Comparison of ENCODE assay signal across 13 cellular contexts in the genomic region with DNA sequence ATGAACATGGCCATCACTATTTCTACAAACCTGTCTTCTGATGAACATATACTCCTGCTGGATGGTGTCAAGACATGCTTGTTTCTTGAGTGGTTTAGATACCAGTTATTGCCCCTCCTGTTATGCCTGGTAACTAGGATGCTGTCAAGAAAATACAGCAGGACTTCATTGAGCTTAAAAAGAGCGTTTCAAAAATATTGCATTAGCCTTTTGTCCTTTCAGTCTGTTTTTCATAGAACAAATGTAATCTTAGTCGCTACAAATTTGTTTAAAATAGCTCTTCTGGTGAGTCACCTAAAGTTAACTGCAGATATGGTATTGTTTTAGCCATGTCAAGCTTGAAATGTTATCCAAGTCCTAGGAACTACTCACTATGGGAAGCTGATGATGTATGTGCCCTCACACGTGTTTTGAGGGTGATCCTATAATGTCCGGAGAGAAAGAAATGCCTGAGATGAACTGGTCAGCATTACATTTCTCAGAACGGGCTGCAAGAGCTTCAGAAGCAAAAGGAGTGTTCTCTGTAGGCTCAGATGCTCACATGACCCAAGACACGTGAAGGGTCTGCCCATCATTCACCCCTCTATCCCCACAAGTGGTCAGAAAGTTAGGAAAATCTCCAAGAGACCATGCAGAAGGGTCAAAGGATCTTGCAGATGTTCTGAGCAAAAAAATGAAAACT. TPM values are rescaled to one million over a fixed set of nuclear protein-coding genes. Genes with fewer than 3 reads are reported as not detected.
DNase-seq lines count a peak whose midpoint lies in the region; ATAC-seq, FAIRE-seq and TF ChIP-seq lines count a peak whose summit lies in the region.
"Had no signal": no experiment of that assay in that cellular context is flagged by ENCODE, and none has a peak within 500 bp of the region (broad histone marks: within the 10 kb centered on the region; RNA-seq: fewer than 3 reads in every experiment).

No MANE protein-coding gene starts in this region.

- no peaks in the 10 kb centered on the region for H3K9me3 Mint-ChIP-seq in activated naive CD4-positive, alpha-beta T cell treated with anti-CD3 and anti-CD28 coated beads, Interleukin-2, amount 50 U/mL, for 72 hours
- H3K9me3 Mint-ChIP-seq in activated T-helper 1 cell treated with anti-CD3 and anti-CD28 coated beads, Interleukin-12 subunit alpha, Interleukin-12 subunit beta, Interleukin-2, Interleukin-4 antibody, amounts not matched to agents 30 ng/mL and 10 ng/mL and 1 ng/mL, durations not matched to agents 14 hours and 24 hours and 36 hours, result no peaks in the 10 kb centered on the region

- H2BK20ac ChIP-seq in IMR-90 (ENCODE audit: low read depth, low read length), result peak overlapping the region; percentile 97

- H3K27me3 Mint-ChIP-seq in activated T-helper 1 cell treated with anti-CD3 and anti-CD28 coated beads, Interleukin-12 subunit alpha, Interleukin-12 subunit beta, Interleukin-2, Interleukin-4 antibody, amounts not matched to agents 30 ng/mL and 10 ng/mL and 1 ng/mL, durations not matched to agents 14 hours and 24 hours and 36 hours (ENCODE audit: insufficient read depth), result peaks cover 19% of the 10 kb centered on the region

- intact Hi-C loops in IMR-90 (cut with micrococcal nuclease) (loop anchor here (5.0 to 10.0 kb wide), 2 partner anchors 42 to 199 kb away; no protein-coding TSS in a partner anchor), breast epithelium (cut with DNase I; ENCODE audit: low total_unique reads) (no loop called here), HepG2 (cut with micrococcal nuclease; ENCODE audit: unreplicated experiment) (loop anchor here (1.0 to 2.0 kb wide), 2 partner anchors 25 to 41 kb away; no protein-coding TSS in a partner anchor)
- intact Hi-C loops in activated T-helper 1 cell treated with anti-CD3 and anti-CD28 coated beads, Interleukin-12 subunit alpha, Interleukin-12 subunit beta, Interleukin-2, Interleukin-4 antibody, amounts not matched to agents 30 ng/mL and 10 ng/mL and 1 ng/mL, durations not matched to agents 14 hours and 24 hours and 36 hours (cut with micrococcal nuclease), result no loop called here

- H4K91ac ChIP-seq in IMR-90 (ENCODE audit: insufficient read depth, low read depth, low read length), result peak overlapping the region; percentile 82

- no peak for FAIRE-seq in HepG2 (lab: Jason Lieb, UNC)

- TF ChIP-seq POLR2A in IMR-90 (IDR thresholded peaks at IDR 0.05; ENCODE audit: low read depth, low read length) (0 out of 2 replicates have a peak, but pooled peaks have one; percentile 32), breast epithelium (IDR thresholded peaks at IDR 0.05) (no peak), HepG2 (IDR thresholded peaks at IDR 0.05; ENCODE audit: insufficient read depth in 1 of 2, low read depth in 2 of 2, low read length in 2 of 2) (no peak), suprapubic skin (IDR thresholded peaks at IDR 0.05) (no peak)

- in situ Hi-C loops in IMR-90 (cut with MboI; ENCODE audit: low sequenced_read_pairs), result no loop called here
- in situ Hi-C loops in HepG2 (cut with HindIII; ENCODE audit: extremely low pct_ligation_motif_present, low pct_unique_long_range_greater_than_20kb), result loop anchor here (10.0 kb wide), 2 partner anchors 471 to 561 kb away; no protein-coding TSS in a partner anchor

- no peak for TF ChIP-seq CTCF in IMR-90 (conservative IDR thresholded peaks at IDR 0.05; ENCODE audit: low read depth, low read length)
- TF ChIP-seq CTCF in breast epithelium (IDR thresholded peaks at IDR 0.05), result no peak
- TF ChIP-seq CTCF in HepG2 (CRISPR knock-in tag; IDR thresholded peaks at IDR 0.05), result no peak
- TF ChIP-seq CTCF in suprapubic skin (IDR thresholded peaks at IDR 0.05), result no peak

- BruUV-seq in IMR-90 (replicated peaks; lab: Mats Ljungman, UMichigan) (no TSS peak), HepG2 (replicated peaks; lab: Mats Ljungman, UMichigan) (no TSS peak)

- peak overlapping the region; percentile 35; the same call in 1 of the 2 replicates for H3K9ac ChIP-seq in IMR-90 (ENCODE audit: low read depth, low read length)
- peak overlapping the region; percentile 57 for H3K9ac ChIP-seq in HepG2 (ENCODE audit: insufficient read depth, low read depth, low read length)
- H3K9ac ChIP-seq: KMS-11 had no signal

- H2BK120ac ChIP-seq in IMR-90 (ENCODE audit: low read depth, low read length), result peak overlapping the region; percentile 95

- POLR2A ChIA-PET in IMR-90 (lab: Charles Lee; ENCODE audit: unreplicated experiment) (interaction anchor here (0.7 to 0.9 kb wide), 2 partner anchors 15 to 18 kb away, joined by 3 read pairs; no protein-coding TSS in a partner anchor), HepG2 (lab: Yijun Ruan, JAX) (interaction anchor here (0.6 to 6.7 kb wide), 20 partner anchors 9 to 815 kb away, joined by 3 to 118 read pairs (median 6); partner anchors contain the start of genes ADM, CTR9 and WEE1)

- H3K4ac ChIP-seq in IMR-90 (ENCODE audit: low read depth, low read length), result peak overlapping the region; percentile 84

- H3K4me3 ChIP-seq in IMR-90 (ENCODE audit: insufficient read depth, low read depth, low read length), result no peak overlapping the region
- no peak overlapping the region for H3K4me3 ChIP-seq in breast epithelium
- peak overlapping the region in 1 of 3 experiments; percentile 20; a peak in 1 of 6 replicates for H3K4me3 ChIP-seq in HepG2 (replicated peaks in 1 of 3; ENCODE audit: insufficient read depth in 1 of 3, low read depth in 2 of 3, low read length in 3 of 3)
- no peak overlapping the region for H3K4me3 ChIP-seq in suprapubic skin
- H3K4me3 ChIP-seq: psoas muscle had no signal

- H3K36me3 ChIP-seq in IMR-90 (ENCODE audit: control insufficient read depth, insufficient read depth, low read length), result no peaks in the 10 kb centered on the region
- no peaks in the 10 kb centered on the region for H3K36me3 ChIP-seq in breast epithelium
- no peaks in the 10 kb centered on the region for H3K36me3 ChIP-seq in HepG2 (replicated peaks in 1 of 2; ENCODE audit: control insufficient read depth in 1 of 2, insufficient read depth in 2 of 2, low read length in 2 of 2)
- H3K36me3 ChIP-seq in suprapubic skin, result no peaks in the 10 kb centered on the region

- CTCF ChIA-PET in IMR-90 (lab: Yijun Ruan, JAX), result interaction anchor here (0.7 to 2.2 kb wide), 4 partner anchors 25 to 80 kb away, joined by 3 to 13 read pairs (median 3); no protein-coding TSS in a partner anchor
- CTCF ChIA-PET in HepG2 (lab: Yijun Ruan, JAX; ENCODE audit: low intra/inter-chr PET ratio, low total read pairs), result interaction anchor here (1.8 kb wide), 1 partner anchor 41 kb away, joined by 6 read pairs; no protein-coding TSS in a partner anchor

- peak overlapping the region; percentile 84 for H4K5ac ChIP-seq in IMR-90 (ENCODE audit: low read depth, low read length)

- ATAC-seq in IMR-90 (ENCODE audit: low read depth) (peak; percentile 64), HepG2 (no peak), GM19351 (IDR thresholded peaks at IDR 0.05; ENCODE audit: unreplicated experiment) (no peak)
- no peak for ATAC-seq in activated naive CD4-positive, alpha-beta T cell treated with anti-CD3 and anti-CD28 coated beads, Interleukin-2, amount 50 U/mL, for 72 hours

- H2BK5ac ChIP-seq in IMR-90 (ENCODE audit: low read depth, low read length, poor library complexity, severe bottlenecking), result peak overlapping the region; percentile 98

- H2AFZ ChIP-seq in IMR-90 (replicated peaks; ENCODE audit: low read length, poor library complexity) (no peak overlapping the region), HepG2 (ENCODE audit: low read length) (no peak overlapping the region)

- H3K4me2 ChIP-seq in IMR-90 (ENCODE audit: low read depth, low read length), result peak overlapping the region; percentile 85
- peak overlapping the region; percentile 60 for H3K4me2 ChIP-seq in HepG2 (ENCODE audit: low read depth, low read length)
- H3K4me2 ChIP-seq: KMS-11 had no signal

- H3K4me1 ChIP-seq in IMR-90 (ENCODE audit: control insufficient read depth, insufficient read depth, low read length), result peaks cover 52% of the 10 kb centered on the region
- no peaks in the 10 kb centered on the region for H3K4me1 ChIP-seq in breast epithelium
- H3K4me1 ChIP-seq in HepG2 (ENCODE audit: insufficient read depth, low read length), result peaks cover 74% of the 10 kb centered on the region
- peaks cover 51% of the 10 kb centered on the region for H3K4me1 ChIP-seq in suprapubic skin

- H3K9me3 ChIP-seq in IMR-90 (ENCODE audit: control insufficient read depth, insufficient read depth, low read length) (no peaks in the 10 kb centered on the region), breast epithelium (no peaks in the 10 kb centered on the region), HepG2 (ENCODE audit: low read length) (no peaks in the 10 kb centered on the region), suprapubic skin (no peaks in the 10 kb centered on the region)
- H3K9me3 ChIP-seq: psoas muscle had no signal

- H3K14ac ChIP-seq in IMR-90 (replicated peaks; ENCODE audit: low read depth, low read length), result peak overlapping the region; percentile 80

- H3K23ac ChIP-seq in IMR-90 (ENCODE audit: low read depth, low read length), result peak overlapping the region; percentile 88

- H3K27ac Mint-ChIP-seq in activated naive CD4-positive, alpha-beta T cell treated with anti-CD3 and anti-CD28 coated beads, Interleukin-2, amount 50 U/mL, for 72 hours, result no peak overlapping the region
- H3K27ac Mint-ChIP-seq in activated T-helper 1 cell treated with anti-CD3 and anti-CD28 coated beads, Interleukin-12 subunit alpha, Interleukin-12 subunit beta, Interleukin-2, Interleukin-4 antibody, amounts not matched to agents 30 ng/mL and 10 ng/mL and 1 ng/mL, durations not matched to agents 14 hours and 24 hours and 36 hours, result no peak overlapping the region

- H3K4me3 Mint-ChIP-seq in activated T-helper 1 cell treated with anti-CD3 and anti-CD28 coated beads, Interleukin-12 subunit alpha, Interleukin-12 subunit beta, Interleukin-2, Interleukin-4 antibody, amounts not matched to agents 30 ng/mL and 10 ng/mL and 1 ng/mL, durations not matched to agents 14 hours and 24 hours and 36 hours, result no peak overlapping the region

- H3K79me1 ChIP-seq in IMR-90 (ENCODE audit: low read depth in 1 of 2, low read length in 2 of 2), result peaks cover 0 to 14% of the 10 kb centered on the region in 2 experiments; a peak in 2 of 4 replicates

- H3K36me3 Mint-ChIP-seq in activated naive CD4-positive, alpha-beta T cell treated with anti-CD3 and anti-CD28 coated beads, Interleukin-2, amount 50 U/mL, for 72 hours, result no peaks in the 10 kb centered on the region
- no peaks in the 10 kb centered on the region for H3K36me3 Mint-ChIP-seq in activated T-helper 1 cell treated with anti-CD3 and anti-CD28 coated beads, Interleukin-12 subunit alpha, Interleukin-12 subunit beta, Interleukin-2, Interleukin-4 antibody, amounts not matched to agents 30 ng/mL and 10 ng/mL and 1 ng/mL, durations not matched to agents 14 hours and 24 hours and 36 hours (ENCODE audit: low read depth)

- dilution Hi-C loops in IMR-90 (cut with HindIII; ENCODE audit: low sequenced_read_pairs, unreplicated experiment), result no loop called here

- peak overlapping the region; percentile 26 to 82 for H4K8ac ChIP-seq in IMR-90 (ENCODE audit: low read depth in 2 of 2, low read length in 2 of 2)

- DNase-seq in IMR-90 (peak; percentile 99), breast epithelium (ENCODE audit: low spot score in 2 of 2) (no peak), HepG2 (ENCODE audit: low spot score) (no peak), suprapubic skin (ENCODE audit: low spot score in 2 of 2) (no peak), 8988T (no peak)
- DNase-seq in activated naive CD4-positive, alpha-beta T cell treated with anti-CD3 and anti-CD28 coated beads, Interleukin-2, amount 50 U/mL, for 72 hours (ENCODE audit: low spot score in 2 of 2), result no peak
- no peak for DNase-seq in activated T-helper 1 cell treated with anti-CD3 and anti-CD28 coated beads, Interleukin-12 subunit alpha, Interleukin-12 subunit beta, Interleukin-2, Interleukin-4 antibody, amounts not matched to agents 30 ng/mL and 10 ng/mL and 1 ng/mL, durations not matched to agents 14 hours and 24 hours and 36 hours (ENCODE audit: low spot score)
- DNase-seq: activated CD4-positive, alpha-beta T cell treated with anti-CD3 and anti-CD28 coated beads for 4 hours; activated naive CD4-positive, alpha-beta T cell treated with anti-CD3 and anti-CD28 coated beads, Interleukin-2, amount 50 U/mL, for 16 hours had no signal

- TF ChIP-seq RAD21 in IMR-90 (IDR thresholded peaks at IDR 0.05; ENCODE audit: low read length) (no peak), HepG2 (CRISPR knock-in tag; IDR thresholded peaks at IDR 0.05) (no peak)

- H2BK15ac ChIP-seq in IMR-90 (ENCODE audit: low read depth, low read length), result peak overlapping the region; percentile 97

- peak overlapping the region; percentile 63 for H2AK9ac ChIP-seq in IMR-90 (replicated peaks; ENCODE audit: low read depth, low read length, poor library complexity)

- peak overlapping the region; percentile 96 for H3K18ac ChIP-seq in IMR-90 (ENCODE audit: low read depth, low read length)

- H3K27me3 ChIP-seq in IMR-90 (ENCODE audit: control insufficient read depth, insufficient read depth, low read length) (no peaks in the 10 kb centered on the region), breast epithelium (no peaks in the 10 kb centered on the region), HepG2 (ENCODE audit: control insufficient read depth in 1 of 2, insufficient read depth in 2 of 2, low read length in 2 of 2) (no peaks in the 10 kb centered on the region), suprapubic skin (no peaks in the 10 kb centered on the region)

- no peaks in the 10 kb centered on the region for H4K20me1 ChIP-seq in IMR-90 (ENCODE audit: insufficient read depth, low read length)
- no peaks in the 10 kb centered on the region for H4K20me1 ChIP-seq in HepG2 (ENCODE audit: insufficient read depth, low read length)

- H3K56ac ChIP-seq in IMR-90 (ENCODE audit: extremely low read depth, insufficient read depth, low read length), result peak overlapping the region; percentile 79

- 0% methylated on average over 1 of the region's 6 CpGs; no CpG with 5 or more reads in 1 of the 2 experiments for WGBS in IMR-90 (ENCODE audit: extremely low coverage in 2 of 2, insufficient read length in 1 of 2), 2 experiments
- 77% methylated on average over 6 of the region's 6 CpGs for WGBS in HepG2 (ENCODE audit: low lambda C conversion rate)
- WGBS in suprapubic skin, result 46% methylated on average over 6 of the region's 6 CpGs

- H3K27ac ChIP-seq in IMR-90 (ENCODE audit: insufficient read depth, low read length) (peak overlapping the region; percentile 91), breast epithelium (peak overlapping the region; percentile 46 to 68), HepG2 (ENCODE audit: extremely low read length, insufficient read depth, low read length) (peak overlapping the region; percentile 90), suprapubic skin (peak overlapping the region; percentile 64)
- H3K27ac ChIP-seq: epithelial cell of prostate, KMS-11, psoas muscle had no signal

- TF ChIP-seq EP300 in HepG2 (IDR thresholded peaks at IDR 0.05; ENCODE audit: low read depth in 2 of 2, low read length in 2 of 2) (no peak), HepG2 (CRISPR knock-in tag; IDR thresholded peaks at IDR 0.05; ENCODE audit: borderline replicate concordance) (no peak), suprapubic skin (IDR thresholded peaks at IDR 0.05) (no peak)

- peak overlapping the region; percentile 94 for H2AK5ac ChIP-seq in IMR-90 (ENCODE audit: low read depth, low read length)

- H3K4me1 Mint-ChIP-seq in activated T-helper 1 cell treated with anti-CD3 and anti-CD28 coated beads, Interleukin-12 subunit alpha, Interleukin-12 subunit beta, Interleukin-2, Interleukin-4 antibody, amounts not matched to agents 30 ng/mL and 10 ng/mL and 1 ng/mL, durations not matched to agents 14 hours and 24 hours and 36 hours (ENCODE audit: low read depth), result peaks cover 16% of the 10 kb centered on the region

- H3K9me1 ChIP-seq in IMR-90 (ENCODE audit: insufficient read depth, low read length), result peaks cover 32% of the 10 kb centered on the region

- no peaks in the 10 kb centered on the region for H3K79me2 ChIP-seq in HepG2 (ENCODE audit: insufficient read depth, low read length)

RNA-seq across cellular contexts. Expression of gene ADM, which starts 20.7 kb away (rescaled TPM):
- total RNA-seq in IMR-90 (2012; rRNA removed) (328 and 559 TPM in 2 replicates), breast epithelium (100 to 1,000 TPM in 2 of 3 donors, 10 to 100 TPM in 1; 77.1 to 279 (median 252) TPM), HepG2 (2016; rRNA removed; fragmentation: Illumina TruSeq; extraction: Trizol) (4.3 and 10.7 TPM in 2 replicates), suprapubic skin (100 to 1,000 TPM in 1 of 4 donors, 10 to 100 TPM in 3; 48.7 to 140 (median 69.0) TPM)
- polyA plus RNA-seq in IMR-90 (2012; rRNA removed) (268 and 357 TPM in 2 replicates), HepG2 (2011; rRNA removed) (26.1 and 35.5 TPM in 2 replicates)
- polyA plus RNA-seq in IMR-90 (2012; cell fraction: cytosol; rRNA removed), result 627 and 1,317 TPM in 2 replicates
- 480 and 671 TPM in 2 replicates for polyA plus RNA-seq in IMR-90 (2012; cell fraction: nucleus; rRNA removed; ENCODE audit: low replicate concordance)
- 3.1 and 3.7 TPM in 2 replicates for total RNA-seq in HepG2 (2016; cell fraction: cytosol; rRNA removed; fragmentation: Illumina TruSeq; extraction: Trizol; ENCODE audit: low read depth)
- 3.1 and 10.5 TPM in 2 replicates for total RNA-seq in HepG2 (2016; cell fraction: insoluble cytoplasmic fraction; rRNA removed; fragmentation: Illumina TruSeq; extraction: Trizol)
- 4.4 and 5.7 TPM in 2 replicates for total RNA-seq in HepG2 (2016; cell fraction: membrane; rRNA removed; fragmentation: Illumina TruSeq; extraction: Trizol)
- 9.8 and 17.4 TPM in 2 replicates for total RNA-seq in HepG2 (2016; cell fraction: nucleus; rRNA removed; fragmentation: Illumina TruSeq; extraction: Trizol)
- polyA plus RNA-seq in HepG2 (2011; cell fraction: cytosol; rRNA removed), result 35.7 and 40.9 TPM in 2 replicates
- 35.9 and 47.6 TPM in 2 replicates for polyA plus RNA-seq in HepG2 (2011; cell fraction: nucleus; rRNA removed)
- polyA plus RNA-seq in HepG2 (2012), result 18.1 and 31.9 TPM in 2 replicates
- polyA plus RNA-seq in HepG2 (2016; cell fraction: cytosol; fragmentation: Illumina TruSeq; extraction: Trizol; ENCODE audit: low read depth), result 1.5 and 1.7 TPM in 2 replicates
- 2.6 and 3.2 TPM in 2 replicates for polyA plus RNA-seq in HepG2 (2016; cell fraction: insoluble cytoplasmic fraction; fragmentation: Illumina TruSeq; extraction: Trizol; ENCODE audit: low read depth)
- polyA plus RNA-seq in HepG2 (2016; cell fraction: membrane; fragmentation: Illumina TruSeq; extraction: Trizol; ENCODE audit: low read depth), result 1.6 and 2.2 TPM in 2 replicates
- 25.4 and 29.5 TPM in 2 replicates for polyA plus RNA-seq in HepG2 (2016; cell fraction: nucleus; fragmentation: Illumina TruSeq; extraction: Trizol; ENCODE audit: insufficient read depth, low read depth)
- 67.2 and 67.7 TPM in 2 replicates for polyA minus RNA-seq in HepG2 (2011; rRNA and poly(A)+ RNA removed; ENCODE audit: low replicate concordance)
- 20.9 and 26.9 TPM in 2 replicates for polyA minus RNA-seq in HepG2 (2011; cell fraction: cytosol; rRNA and poly(A)+ RNA removed)
- polyA minus RNA-seq in HepG2 (2011; cell fraction: nucleus; rRNA and poly(A)+ RNA removed), result 19.2 and 28.2 TPM in 2 replicates
- total RNA-seq in activated naive CD4-positive, alpha-beta T cell treated with anti-CD3 and anti-CD28 coated beads, Interleukin-2, amount 50 U/mL, for 72 hours, result 10 to 100 TPM in 1 of 2 donors, under 1 TPM in 1; 0.57 to 33.6 TPM
- 2.0 and 2.3 TPM in 2 replicates for total RNA-seq in activated T-helper 1 cell treated with anti-CD3 and anti-CD28 coated beads, Interleukin-12 subunit alpha, Interleukin-12 subunit beta, Interleukin-2, Interleukin-4 antibody, amounts not matched to agents 30 ng/mL and 10 ng/mL and 1 ng/mL, durations not matched to agents 14 hours and 24 hours and 36 hours

RNA-seq across cellular contexts. Expression of gene SBF2, which starts 31.5 kb away (rescaled TPM):
- total RNA-seq in IMR-90 (2012; rRNA removed), result 45.8 and 51.8 TPM in 2 replicates
- 21.7 and 23.8 TPM in 2 replicates for polyA plus RNA-seq in IMR-90 (2012; rRNA removed)
- 7.6 and 9.9 TPM in 2 replicates for polyA plus RNA-seq in IMR-90 (2012; cell fraction: cytosol; rRNA removed)
- polyA plus RNA-seq in IMR-90 (2012; cell fraction: nucleus; rRNA removed; ENCODE audit: low replicate concordance), result 13.3 and 78.3 TPM in 2 replicates
- 10 to 100 TPM; 74.8 to 91.9 (median 88.2) TPM for total RNA-seq in breast epithelium
- 24.0 and 29.9 TPM in 2 replicates for total RNA-seq in HepG2 (2016; rRNA removed; fragmentation: Illumina TruSeq; extraction: Trizol)
- total RNA-seq in HepG2 (2016; cell fraction: cytosol; rRNA removed; fragmentation: Illumina TruSeq; extraction: Trizol; ENCODE audit: low read depth), result 6.3 and 6.7 TPM in 2 replicates
- 22.0 and 29.2 TPM in 2 replicates for total RNA-seq in HepG2 (2016; cell fraction: insoluble cytoplasmic fraction; rRNA removed; fragmentation: Illumina TruSeq; extraction: Trizol)
- total RNA-seq in HepG2 (2016; cell fraction: membrane; rRNA removed; fragmentation: Illumina TruSeq; extraction: Trizol), result 11.3 and 12.9 TPM in 2 replicates
- 26.4 and 32.0 TPM in 2 replicates for total RNA-seq in HepG2 (2016; cell fraction: nucleus; rRNA removed; fragmentation: Illumina TruSeq; extraction: Trizol)
- polyA plus RNA-seq in HepG2 (2011; rRNA removed), result 45.6 and 45.8 TPM in 2 replicates
- polyA plus RNA-seq in HepG2 (2011; cell fraction: cytosol; rRNA removed), result 30.7 and 44.4 TPM in 2 replicates
- 31.7 and 32.8 TPM in 2 replicates for polyA plus RNA-seq in HepG2 (2011; cell fraction: nucleus; rRNA removed)
- 23.2 and 27.6 TPM in 2 replicates for polyA plus RNA-seq in HepG2 (2012)
- 1.1 and 1.2 TPM in 2 replicates for polyA plus RNA-seq in HepG2 (2016; cell fraction: cytosol; fragmentation: Illumina TruSeq; extraction: Trizol; ENCODE audit: low read depth)
- polyA plus RNA-seq in HepG2 (2016; cell fraction: insoluble cytoplasmic fraction; fragmentation: Illumina TruSeq; extraction: Trizol; ENCODE audit: low read depth), result 20.9 and 24.0 TPM in 2 replicates
- 3.6 and 5.5 TPM in 2 replicates for polyA plus RNA-seq in HepG2 (2016; cell fraction: membrane; fragmentation: Illumina TruSeq; extraction: Trizol; ENCODE audit: low read depth)
- polyA plus RNA-seq in HepG2 (2016; cell fraction: nucleus; fragmentation: Illumina TruSeq; extraction: Trizol; ENCODE audit: insufficient read depth, low read depth), result 21.9 and 25.7 TPM in 2 replicates
- polyA minus RNA-seq in HepG2 (2011; rRNA and poly(A)+ RNA removed; ENCODE audit: low replicate concordance), result 61.7 and 122 TPM in 2 replicates
- polyA minus RNA-seq in HepG2 (2011; cell fraction: cytosol; rRNA and poly(A)+ RNA removed), result 38.2 and 59.0 TPM in 2 replicates
- 120 and 149 TPM in 2 replicates for polyA minus RNA-seq in HepG2 (2011; cell fraction: nucleus; rRNA and poly(A)+ RNA removed)
- 100 to 1,000 TPM in 1 of 4 donors, 10 to 100 TPM in 3; 42.3 to 106 (median 45.3) TPM for total RNA-seq in suprapubic skin
- 10 to 100 TPM; 17.8 to 33.2 TPM for total RNA-seq in activated naive CD4-positive, alpha-beta T cell treated with anti-CD3 and anti-CD28 coated beads, Interleukin-2, amount 50 U/mL, for 72 hours
- 5.3 and 5.4 TPM in 2 replicates for total RNA-seq in activated T-helper 1 cell treated with anti-CD3 and anti-CD28 coated beads, Interleukin-12 subunit alpha, Interleukin-12 subunit beta, Interleukin-2, Interleukin-4 antibody, amounts not matched to agents 30 ng/mL and 10 ng/mL and 1 ng/mL, durations not matched to agents 14 hours and 24 hours and 36 hours

Comparison
In these comparisons a context has a peak if more than half of its experiments do, and no peak if none do; other contexts are left out.
1. intact Hi-C loops: an anchor here in IMR-90 (5.0 to 10.0 kb wide) and HepG2 (1.0 to 2.0 kb wide); none called in breast epithelium and activated T-helper 1 cell treated with anti-CD3 and anti-CD28 coated beads, Interleukin-12 subunit alpha, Interleukin-12 subunit beta, Interleukin-2, Interleukin-4 antibody, amounts not matched to agents 30 ng/mL and 10 ng/mL and 1 ng/mL, durations not matched to agents 14 hours and 24 hours and 36 hours.